In the genomic region with DNA sequence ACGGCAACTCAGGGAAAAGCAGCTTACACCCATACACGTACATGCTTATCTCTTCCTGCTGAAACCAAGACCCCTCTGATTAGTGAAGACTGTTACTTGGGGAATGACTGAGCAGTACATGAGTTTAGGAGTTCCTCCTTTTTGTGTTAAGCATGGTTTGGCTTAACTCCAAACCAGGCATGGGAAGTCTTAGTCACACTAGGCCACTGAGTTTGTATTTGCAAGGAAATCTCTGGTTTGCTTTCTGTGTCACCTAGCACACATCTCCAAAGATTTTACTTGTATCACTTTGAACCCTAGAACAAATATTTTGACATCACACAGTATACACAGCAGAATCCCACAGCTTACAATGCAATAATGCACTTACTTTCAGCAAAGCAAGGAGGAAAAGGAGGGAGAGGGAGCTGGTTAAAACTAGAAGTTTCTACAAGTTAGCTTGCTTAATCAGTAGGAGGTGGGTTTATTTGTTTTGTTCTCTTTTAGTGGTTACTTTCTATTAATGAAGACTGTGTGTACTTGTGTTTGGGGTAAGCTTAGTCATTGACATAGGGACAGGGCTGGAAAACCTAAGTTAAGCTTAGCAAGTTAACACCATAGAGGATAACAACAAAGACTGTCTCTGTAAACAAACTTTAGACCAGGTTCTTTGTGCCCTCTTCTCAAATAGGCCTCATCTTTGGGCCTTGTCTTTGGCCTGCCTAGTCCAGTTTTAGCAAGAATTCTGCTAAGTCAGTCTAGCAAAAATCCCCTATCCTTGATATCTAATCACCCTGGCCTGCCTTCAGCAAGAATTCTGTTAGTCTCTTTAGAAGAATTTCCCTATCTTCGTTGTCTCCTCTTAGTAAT, we compare ENCODE assay signal across 9 cellular contexts.
DNase-seq lines count a peak whose midpoint lies in the region; ATAC-seq lines count a peak whose summit lies in the region.
"Had no signal": no experiment of that assay in that cellular context is flagged by ENCODE, and none has a peak within 500 bp of the region (broad histone marks: within the 10 kb centered on the region; RNA-seq: fewer than 3 reads in every experiment).

No MANE protein-coding gene starts in this region.

- DNase-seq in Right ventricle myocardium superior (no peak), cardiac septum (ENCODE audit: low spot score) (no peak), HS-27A (ENCODE audit: low read depth) (peak; percentile 62), inferior parietal cortex (ENCODE audit: extremely low spot score) (peak; percentile 40), NCI-H2171 treated with DMSO at 0.1 percent for 48 hours (lab: John Stamatoyannopoulos, UW) (no peak)
- no peak for DNase-seq in activated T-cell treated with anti-CD3 and anti-CD28 coated beads, Interleukin-2, amount 50 U/mL, for 24 hours
- peak; percentile 41 for DNase-seq in stimulated activated naive CD8-positive, alpha-beta T cell treated with anti-CD3 and anti-CD28 coated beads, Interleukin-15, Interleukin-2, amounts not matched to agents 100 U/mL and 50 U/mL, for 24 hours

- H3K4me1 Mint-ChIP-seq in activated T-cell treated with anti-CD3 and anti-CD28 coated beads, Interleukin-2, amount 50 U/mL, for 24 hours (ENCODE audit: low read depth) = peaks cover 16% of the 10 kb centered on the region

- H3K36me3 Mint-ChIP-seq in activated T-cell treated with anti-CD3 and anti-CD28 coated beads, Interleukin-2, amount 50 U/mL, for 24 hours (ENCODE audit: low read depth) = no peaks in the 10 kb centered on the region

- intact Hi-C loops in Right ventricle myocardium superior (cut with DNase I) = no loop called here
- intact Hi-C loops in cardiac septum (cut with DNase I) = no loop called here

- H3K9me3 Mint-ChIP-seq in activated T-cell treated with anti-CD3 and anti-CD28 coated beads, Interleukin-2, amount 50 U/mL, for 24 hours = no peaks in the 10 kb centered on the region

- H3K4me3 Mint-ChIP-seq in activated T-cell treated with anti-CD3 and anti-CD28 coated beads, Interleukin-2, amount 50 U/mL, for 24 hours = no peak overlapping the region

- peak overlapping the region; percentile 62 for H3K27ac Mint-ChIP-seq in activated T-cell treated with anti-CD3 and anti-CD28 coated beads, Interleukin-2, amount 50 U/mL, for 24 hours

- peak; percentile 66 for ATAC-seq in Right ventricle myocardium superior (ENCODE audit: poor library complexity)
- ATAC-seq in stimulated activated naive CD8-positive, alpha-beta T cell treated with anti-CD3 and anti-CD28 coated beads, Interleukin-15, Interleukin-2, amounts not matched to agents 100 U/mL and 50 U/mL, for 24 hours = peak; percentile 72
- ATAC-seq in HG03280 (IDR thresholded peaks at IDR 0.05; ENCODE audit: unreplicated experiment) = no peak
- ATAC-seq: body of pancreas had no signal

- H3K27me3 Mint-ChIP-seq in activated T-cell treated with anti-CD3 and anti-CD28 coated beads, Interleukin-2, amount 50 U/mL, for 24 hours = no peaks in the 10 kb centered on the region

Comparison
In these comparisons a context has a peak if more than half of its experiments do, and no peak if none do; other contexts are left out.
1. DNase-seq: peak in HS-27A (single experiment), inferior parietal cortex (single experiment) and stimulated activated naive CD8-positive, alpha-beta T cell treated with anti-CD3 and anti-CD28 coated beads, Interleukin-15, Interleukin-2, amounts not matched to agents 100 U/mL and 50 U/mL, for 24 hours (single experiment); none in Right ventricle myocardium superior (single experiment), cardiac septum (single experiment), activated T-cell treated with anti-CD3 and anti-CD28 coated beads, Interleukin-2, amount 50 U/mL, for 24 hours (single experiment) and NCI-H2171 treated with DMSO at 0.1 percent for 48 hours (single experiment).